In genomic region chr7:96075510-96076349, GRCh38 we compare ENCODE assay signal across 8 cellular contexts.
A peak's percentile ranks its signal among the peaks of the same experiment; 100 is the strongest.
DNase-seq lines count a peak whose midpoint lies in the region; ATAC-seq and TF ChIP-seq lines count a peak whose summit lies in the region.

No MANE protein-coding gene starts in this region.

- peaks cover 0 to 17% (median 10%) of the 10 kb centered on the region in 6 donors for H3K4me1 ChIP-seq in spleen

- no peaks in the 10 kb centered on the region for H3K9me3 ChIP-seq in spleen

- peak overlapping the region; percentile 20 to 72 (median 43) for H3K4me3 ChIP-seq in spleen

- no peaks in the 10 kb centered on the region for H3K36me3 ChIP-seq in spleen

- intact Hi-C loops in spleen (cut with DNase I; ENCODE audit: low total_unique reads): no loop called here

- H3K9me3 Mint-ChIP-seq in WTC11: no peaks in the 10 kb centered on the region

- H3K27me3 Mint-ChIP-seq in WTC11 (ENCODE audit: low read depth): peaks cover 25% of the 10 kb centered on the region

- 2 to 5% (median 2%) methylated on average over 29 to 47 of the region's 47 CpGs for WGBS in spleen, 5 donors

- H3K27ac ChIP-seq in 22Rv1 (peak overlapping the region; percentile 16; the same call in 1 of the 2 replicates), spleen (no peak overlapping the region)

- ATAC-seq in GM18505 (IDR thresholded peaks at IDR 0.05; ENCODE audit: unreplicated experiment) (peak; percentile 93), HG03039 (IDR thresholded peaks at IDR 0.05; ENCODE audit: unreplicated experiment) (peak; percentile 67), WTC11 (peak; percentile 94)

- no peak overlapping the region for H3K27ac Mint-ChIP-seq in WTC11

- H3K36me3 Mint-ChIP-seq in WTC11: no peaks in the 10 kb centered on the region

- peaks cover 7% of the 10 kb centered on the region for H3K4me1 Mint-ChIP-seq in WTC11

- H3K27me3 ChIP-seq in spleen (replicated peaks in 1 of 7): peaks cover 0 to 40% (median 13%) of the 10 kb centered on the region in 7 donors

- TF ChIP-seq CTCF in 22Rv1 (IDR thresholded peaks at IDR 0.05) (peak; percentile 96), WTC11 (IDR thresholded peaks at IDR 0.05) (peak; percentile 65), spleen (IDR thresholded peaks at IDR 0.05 in 8 of 11, conservative IDR thresholded peaks at IDR 0.05 in 3 of 11) (peak; percentile 28 to 85 (median 74))

- DNase-seq in NCI-H2107 treated with DMSO at 0.1 percent for 48 hours (lab: John Stamatoyannopoulos, UW; ENCODE audit: unreplicated experiment) (peak; percentile 61), WTC11 (ENCODE audit: low spot score) (peak; percentile 73), islet precursor cell (peak; percentile 98), spleen (peak; percentile 81)
- peak; percentile 37 for DNase-seq in central memory CD4-positive, alpha-beta T cell

- POLR2A ChIA-PET in WTC11 (lab: Charles Lee): no interaction called here

- H3K4me3 Mint-ChIP-seq in WTC11: peak overlapping the region; percentile 88

- CTCF ChIA-PET in WTC11 (lab: Charles Lee): interaction anchor here (0.5 to 1.9 kb wide), 10 partner anchors 13 to 1328 kb away, joined by 3 to 7 read pairs (median 3); no protein-coding TSS in a partner anchor

- TF ChIP-seq POLR2A in GM18505 (IDR thresholded peaks at IDR 0.05; ENCODE audit: borderline replicate concordance, extremely low read depth, insufficient read depth, insufficient read length) (no peak), spleen (IDR thresholded peaks at IDR 0.05) (no peak)

TF ChIP-seq in WTC11, 78 proteins besides CTCF, POLR2A, EP300 and RAD21:
- TF ChIP-seq ARID4B (CRISPR knock-in tag; IDR thresholded peaks at IDR 0.05; ENCODE audit: borderline replicate concordance) (peak; percentile 32; the same call in 1 of the 2 replicates), SOX15 (CRISPR knock-in tag; IDR thresholded peaks at IDR 0.05) (no peak)

Comparison
In these comparisons a context has a peak if more than half of its experiments do, and no peak if none do; other contexts are left out.
1. DNase-seq: peak in every context shown above with its lines; median percentile 98 in islet precursor cell; 81 in spleen; 73 in WTC11; 61 in NCI-H2107 treated with DMSO at 0.1 percent for 48 hours; 37 in central memory CD4-positive, alpha-beta T cell.